In genomic region chrX:275476-275966, GRCh38 we compare ENCODE assay signal across 8 cellular contexts. TPM values are rescaled to one million over a fixed set of nuclear protein-coding genes. Genes with fewer than 3 reads are reported as not detected.
A peak's percentile ranks its signal among the peaks of the same experiment; 100 is the strongest.
DNase-seq lines count a peak whose midpoint lies in the region; ATAC-seq, FAIRE-seq and TF ChIP-seq lines count a peak whose summit lies in the region.

No MANE protein-coding gene starts in this region.

- H3K36me3 ChIP-seq in HAP-1 (replicated peaks): peaks cover 5% of the 10 kb centered on the region
- H3K36me3 ChIP-seq in right lobe of liver: no peaks in the 10 kb centered on the region
- H3K36me3 ChIP-seq in aorta (ENCODE audit: control insufficient read depth in 1 of 2, insufficient read depth in 2 of 2, low read length in 1 of 2): no peaks in the 10 kb centered on the region

- H3K27ac ChIP-seq in A549 (peak overlapping the region; percentile 70 to 91), right lobe of liver (peak overlapping the region; percentile 18 to 81 (median 77)), aorta (ENCODE audit: low read depth in 1 of 2, low read length in 2 of 2) (no peak overlapping the region)

- DNase-seq in A549 (ENCODE audit: low read depth in 1 of 2, low spot score in 1 of 2) (no peak), HAP-1 (ENCODE audit: low spot score in 2 of 2) (no peak), right lobe of liver (peak in 2 of 3 donors; percentile 62 to 66), aorta (peak in 1 of 2 donors; percentile 73), COR-L47 (lab: John Stamatoyannopoulos, UW) (no peak), DMS 273 treated with DMSO at 0.1 percent for 48 hours (lab: John Stamatoyannopoulos, UW) (no peak), AG08395 (ENCODE audit: low spot score) (no peak)
- no peak for DNase-seq in activated CD8-positive, alpha-beta T cell treated with anti-CD3 and anti-CD28 coated beads, Interleukin-2, amount 10 ng/mL, durations not matched to agents 7 days and 5 days

- ATAC-seq in A549: peak; percentile 12 to 13; a peak in 4 of 6 replicates
- peak; percentile 16 for ATAC-seq in activated CD8-positive, alpha-beta T cell treated with anti-CD3 and anti-CD28 coated beads, Interleukin-2, amount 10 ng/mL, durations not matched to agents 7 days and 5 days
- ATAC-seq in right lobe of liver: peak; percentile 13 to 31 (median 17)
- ATAC-seq in aorta (ENCODE audit: low FRiP score): peak; percentile 65

- intact Hi-C loops in right lobe of liver (cut with DNase I) (no loop called here), aorta (cut with DNase I) (no loop called here)

- POLR2A ChIA-PET in A549 (lab: Yijun Ruan, JAX): no interaction called here
- POLR2A ChIA-PET in activated CD8-positive, alpha-beta T cell treated with anti-CD3 and anti-CD28 coated beads, Interleukin-2, amount 10 ng/mL, durations not matched to agents 7 days and 5 days (lab: Charles Lee): no interaction called here

- CTCF ChIA-PET in A549 (lab: Yijun Ruan, JAX): no interaction called here
- CTCF ChIA-PET in activated CD8-positive, alpha-beta T cell treated with anti-CD3 and anti-CD28 coated beads, Interleukin-2, amount 10 ng/mL, durations not matched to agents 7 days and 5 days (lab: Charles Lee): no interaction called here

- H3K27me3 Mint-ChIP-seq in activated CD8-positive, alpha-beta T cell treated with anti-CD3 and anti-CD28 coated beads, Interleukin-2, amount 10 ng/mL, durations not matched to agents 7 days and 5 days (ENCODE audit: low read depth): peaks cover 2% of the 10 kb centered on the region

- H3K27me3 ChIP-seq in HAP-1 (ENCODE audit: low read depth): no peaks in the 10 kb centered on the region
- no peaks in the 10 kb centered on the region for H3K27me3 ChIP-seq in right lobe of liver
- no peaks in the 10 kb centered on the region for H3K27me3 ChIP-seq in aorta (ENCODE audit: control insufficient read depth in 1 of 2, insufficient read depth in 2 of 2, low read length in 1 of 2)

- TF ChIP-seq POLR2A in A549 (IDR thresholded peaks at IDR 0.05; ENCODE audit: low read length) (no peak), right lobe of liver (IDR thresholded peaks at IDR 0.05) (no peak)

- no peak for TF ChIP-seq CTCF in A549 (IDR thresholded peaks at IDR 0.05)
- TF ChIP-seq CTCF in right lobe of liver (IDR thresholded peaks at IDR 0.05): no peak

- TF ChIP-seq EP300 in A549 (IDR thresholded peaks at IDR 0.05): no peak

- H3K4me1 Mint-ChIP-seq in activated CD8-positive, alpha-beta T cell treated with anti-CD3 and anti-CD28 coated beads, Interleukin-2, amount 10 ng/mL, durations not matched to agents 7 days and 5 days (ENCODE audit: low read depth): peaks cover 18% of the 10 kb centered on the region

- H3K4me3 Mint-ChIP-seq in activated CD8-positive, alpha-beta T cell treated with anti-CD3 and anti-CD28 coated beads, Interleukin-2, amount 10 ng/mL, durations not matched to agents 7 days and 5 days: peak overlapping the region; percentile 75

- no peak for TF ChIP-seq RAD21 in A549 (conservative IDR thresholded peaks at IDR 0.05 in 1 of 2, IDR thresholded peaks at IDR 0.05 in 1 of 2)

- peak overlapping the region; percentile 62 for H3K4me3 ChIP-seq in A549
- H3K4me3 ChIP-seq in HAP-1: peak overlapping the region; percentile 61
- peak overlapping the region; percentile 65 to 91 (median 72) for H3K4me3 ChIP-seq in right lobe of liver
- H3K4me3 ChIP-seq in aorta (ENCODE audit: low read length in 2 of 2): no peak overlapping the region

- 68% methylated on average over 28 of the region's 32 CpGs for WGBS in A549 (ENCODE audit: missing lambda C conversion rate)
- 0% methylated on average over 1 of the region's 32 CpGs for WGBS in right lobe of liver (ENCODE audit: insufficient coverage, low coverage, low lambda C conversion rate, missing lambda C conversion rate)
- WGBS in aorta, 2 donors: 45 to 63% methylated on average over 29 to 32 of the region's 32 CpGs

- H3K4me2 ChIP-seq in A549: peak overlapping the region; percentile 83

- H3K9me3 ChIP-seq in A549: no peaks in the 10 kb centered on the region
- no peaks in the 10 kb centered on the region for H3K9me3 ChIP-seq in HAP-1
- no peaks in the 10 kb centered on the region for H3K9me3 ChIP-seq in right lobe of liver
- H3K9me3 ChIP-seq in aorta (ENCODE audit: control insufficient read depth, low read length): no peaks in the 10 kb centered on the region

- H3K36me3 Mint-ChIP-seq in activated CD8-positive, alpha-beta T cell treated with anti-CD3 and anti-CD28 coated beads, Interleukin-2, amount 10 ng/mL, durations not matched to agents 7 days and 5 days (ENCODE audit: low read depth): no peaks in the 10 kb centered on the region

- no peak for FAIRE-seq in A549 (lab: Jason Lieb, UNC)

- H3K4me1 ChIP-seq in A549 (peaks cover 23% of the 10 kb centered on the region), HAP-1 (peaks cover 8% of the 10 kb centered on the region), right lobe of liver (peaks cover 0 to 7% (median 3%) of the 10 kb centered on the region in 4 donors), aorta (ENCODE audit: control insufficient read depth in 1 of 2, insufficient read depth in 2 of 2, low read length in 2 of 2) (no peaks in the 10 kb centered on the region)

- in situ Hi-C loops in HAP-1 (cut with MboI; ENCODE audit: low sequenced_read_pairs): loop anchor here (5.0 kb wide), 1 partner anchor 42 kb away; the partner anchor contains the start of gene GTPBP6

- H3K9me3 Mint-ChIP-seq in activated CD8-positive, alpha-beta T cell treated with anti-CD3 and anti-CD28 coated beads, Interleukin-2, amount 10 ng/mL, durations not matched to agents 7 days and 5 days (ENCODE audit: insufficient read depth): no peaks in the 10 kb centered on the region

- H3K27ac Mint-ChIP-seq in activated CD8-positive, alpha-beta T cell treated with anti-CD3 and anti-CD28 coated beads, Interleukin-2, amount 10 ng/mL, durations not matched to agents 7 days and 5 days: no peak overlapping the region

TF ChIP-seq in A549, 52 proteins besides CTCF, POLR2A, EP300 and RAD21:
- TF ChIP-seq JUNB (IDR thresholded peaks at IDR 0.05) (no peak), ATOH8 (CRISPR knock-in tag; IDR thresholded peaks at IDR 0.05; ENCODE audit: low read depth) (no peak)

RNA-seq across cellular contexts. Expression of gene PLCXD1, which starts 5.7 kb away (rescaled TPM):
- polyA plus RNA-seq in A549 (2011; rRNA removed): 67.9 and 87.0 TPM in 2 replicates
- 80.7 and 97.7 TPM in 2 replicates for polyA plus RNA-seq in A549 (2012; cell fraction: cytosol; rRNA removed)
- 200 and 211 TPM in 2 replicates for polyA plus RNA-seq in A549 (2012; cell fraction: nucleus; rRNA removed)
- 60.7 to 70.3 TPM (median 64.6 TPM) in 3 replicates for polyA plus RNA-seq in A549 (2017; fragmentation: RNase III; extraction: RNeasy Plus Mini Kit Qiagen cat#74134 plus additional on column Dnase treatment)
- 101 and 220 TPM in 2 replicates for polyA minus RNA-seq in A549 (2011; rRNA and poly(A)+ RNA removed)
- total RNA-seq in activated CD8-positive, alpha-beta T cell treated with anti-CD3 and anti-CD28 coated beads, Interleukin-2, amount 10 ng/mL, durations not matched to agents 7 days and 5 days: 10 to 100 TPM; 44.5 to 50.2 TPM
- 10 to 100 TPM in 1 of 6 experiments, 1 to 10 TPM in 5; 3.4 to 11.2 (median 5.1) TPM for total RNA-seq in right lobe of liver
- 1 to 10 TPM; 3.7 to 9.7 TPM for total RNA-seq in aorta
- polyA plus RNA-seq in aorta: 10 to 100 TPM in 1 of 2 donors, 1 to 10 TPM in 1; 1.3 to 16.3 TPM

RNA-seq across cellular contexts. Expression of gene GTPBP6, which starts 43.1 kb away (rescaled TPM):
- polyA plus RNA-seq in A549 (2011; rRNA removed) (22.9 and 26.0 TPM in 2 replicates), A549 (2017; fragmentation: RNase III; extraction: RNeasy Plus Mini Kit Qiagen cat#74134 plus additional on column Dnase treatment) (36.1 to 41.2 TPM (median 39.4 TPM) in 3 replicates), aorta (10 to 100 TPM; 38.8 to 62.6 TPM)
- polyA plus RNA-seq in A549 (2012; cell fraction: cytosol; rRNA removed): 64.3 and 74.2 TPM in 2 replicates
- 78.8 and 93.8 TPM in 2 replicates for polyA plus RNA-seq in A549 (2012; cell fraction: nucleus; rRNA removed)
- 10.2 and 14.8 TPM in 2 replicates for polyA minus RNA-seq in A549 (2011; rRNA and poly(A)+ RNA removed)
- total RNA-seq in activated CD8-positive, alpha-beta T cell treated with anti-CD3 and anti-CD28 coated beads, Interleukin-2, amount 10 ng/mL, durations not matched to agents 7 days and 5 days: 10 to 100 TPM; 55.7 to 59.9 TPM
- total RNA-seq in right lobe of liver (10 to 100 TPM; 20.9 to 32.8 (median 23.2) TPM), aorta (10 to 100 TPM; 34.7 to 44.7 TPM)

Comparison
In these comparisons a context has a peak if more than half of its experiments do, and no peak if none do; other contexts are left out.
1. ATAC-seq: peak in every context shown above with its lines; median percentile 65 in aorta; 17 in right lobe of liver; 16 in activated CD8-positive, alpha-beta T cell treated with anti-CD3 and anti-CD28 coated beads, Interleukin-2, amount 10 ng/mL, durations not matched to agents 7 days and 5 days; 12 in A549.
2. DNase-seq: peak in right lobe of liver (2 of 3); none in A549 (0 of 2), HAP-1 (0 of 2), activated CD8-positive, alpha-beta T cell treated with anti-CD3 and anti-CD28 coated beads, Interleukin-2, amount 10 ng/mL, durations not matched to agents 7 days and 5 days (single experiment), COR-L47 (single experiment), DMS 273 treated with DMSO at 0.1 percent for 48 hours (single experiment) and AG08395 (single experiment).
3. H3K27ac ChIP-seq: peak in A549 (2 of 2) and right lobe of liver (3 of 3); none in aorta (0 of 2).
4. H3K4me3 ChIP-seq: peak in A549 (single experiment), HAP-1 (single experiment) and right lobe of liver (3 of 3); none in aorta (0 of 2).